ENCODE assay signal across 25 cellular contexts in genomic region chr7:30844916-30845315, GRCh38.
DNase-seq lines count a peak whose midpoint lies in the region; ATAC-seq and TF ChIP-seq lines count a peak whose summit lies in the region.
"Had no signal": no experiment of that assay in that cellular context is flagged by ENCODE, and none has a peak within 500 bp of the region (broad histone marks: within the 10 kb centered on the region; RNA-seq: fewer than 3 reads in every experiment).

No MANE protein-coding gene starts in this region.

- no peak overlapping the region for H3K9ac ChIP-seq in BLaER1 treated with 17β-estradiol and CSF1 and Interleukin-3, amounts not matched to agents 10 nM and 100 nM
- H3K9ac ChIP-seq in colonic mucosa (ENCODE audit: low read depth in 2 of 2, low read length in 2 of 2), result no peak overlapping the region
- H3K9ac ChIP-seq: neural progenitor cell, parathyroid adenoma had no signal

- no peak for TF ChIP-seq CTCF in gastroesophageal sphincter (IDR thresholded peaks at IDR 0.05)
- no peak for TF ChIP-seq CTCF in progenitor cell of endocrine pancreas (IDR thresholded peaks at IDR 0.05; ENCODE audit: unreplicated experiment)
- TF ChIP-seq CTCF in thyroid gland (IDR thresholded peaks at IDR 0.05), result no peak
- no peak for TF ChIP-seq CTCF in gastrocnemius medialis (IDR thresholded peaks at IDR 0.05 in 4 of 5, conservative IDR thresholded peaks at IDR 0.05 in 1 of 5)
- TF ChIP-seq CTCF in WERI-Rb-1 (IDR thresholded peaks at IDR 0.05; ENCODE audit: low read depth, low read length), result no peak
- no peak for TF ChIP-seq CTCF in colonic mucosa (IDR thresholded peaks at IDR 0.05)

- no peak overlapping the region for H3K27ac ChIP-seq in BLaER1 treated with 17β-estradiol and CSF1 and Interleukin-3, amounts not matched to agents 10 nM and 100 nM
- H3K27ac ChIP-seq in gastroesophageal sphincter, result peak overlapping the region; percentile 51 to 93 (median 92)
- H3K27ac ChIP-seq in thyroid gland, result peak overlapping the region; percentile 90 to 95 (median 92)
- peak overlapping the region in 2 of 4 donors; percentile 39 to 65 for H3K27ac ChIP-seq in gastrocnemius medialis
- no peak overlapping the region for H3K27ac ChIP-seq in WERI-Rb-1
- H3K27ac ChIP-seq in colonic mucosa, result no peak overlapping the region
- H3K27ac ChIP-seq: foreskin keratinocyte, neural progenitor cell had no signal

- H3K4me3 Mint-ChIP-seq in progenitor cell of endocrine pancreas (ENCODE audit: low read depth), result no peak overlapping the region
- H3K4me3 Mint-ChIP-seq: B cell; CD8-positive, alpha-beta memory T cell; central memory CD8-positive, alpha-beta T cell; endodermal cell; GM23338; neural progenitor cell had no signal

- no peaks in the 10 kb centered on the region for H3K9me3 ChIP-seq in BLaER1 treated with 17β-estradiol and CSF1 and Interleukin-3, amounts not matched to agents 10 nM and 100 nM (replicated peaks in 1 of 11)
- H3K9me3 ChIP-seq in gastroesophageal sphincter (no peaks in the 10 kb centered on the region), thyroid gland (no peaks in the 10 kb centered on the region), gastrocnemius medialis (no peaks in the 10 kb centered on the region), WERI-Rb-1 (ENCODE audit: severe bottlenecking) (no peaks in the 10 kb centered on the region), colonic mucosa (no peaks in the 10 kb centered on the region)

- H3K36me3 Mint-ChIP-seq in progenitor cell of endocrine pancreas (ENCODE audit: insufficient read depth), result peaks cover 2% of the 10 kb centered on the region
- H3K36me3 Mint-ChIP-seq: CD8-positive, alpha-beta memory T cell had no signal

- TF ChIP-seq POLR2A in gastroesophageal sphincter (IDR thresholded peaks at IDR 0.05) (no peak), thyroid gland (IDR thresholded peaks at IDR 0.05) (no peak), gastrocnemius medialis (IDR thresholded peaks at IDR 0.05) (no peak)

- H3K27me3 ChIP-seq in BLaER1 treated with 17β-estradiol and CSF1 and Interleukin-3, amounts not matched to agents 10 nM and 100 nM, result no peaks in the 10 kb centered on the region
- H3K27me3 ChIP-seq in gastroesophageal sphincter, result no peaks in the 10 kb centered on the region
- no peaks in the 10 kb centered on the region for H3K27me3 ChIP-seq in thyroid gland
- H3K27me3 ChIP-seq in gastrocnemius medialis, result no peaks in the 10 kb centered on the region
- no peaks in the 10 kb centered on the region for H3K27me3 ChIP-seq in WERI-Rb-1 (ENCODE audit: insufficient read depth, low read depth, severe bottlenecking)
- H3K27me3 ChIP-seq in colonic mucosa, result no peaks in the 10 kb centered on the region
- H3K27me3 ChIP-seq: foreskin keratinocyte, neural progenitor cell had no signal

- no peak for TF ChIP-seq EP300 in gastroesophageal sphincter (IDR thresholded peaks at IDR 0.05)

- H3K4me3 ChIP-seq in BLaER1 treated with 17β-estradiol and CSF1 and Interleukin-3, amounts not matched to agents 10 nM and 100 nM, result no peak overlapping the region
- H3K4me3 ChIP-seq in gastroesophageal sphincter, result no peak overlapping the region
- H3K4me3 ChIP-seq in thyroid gland (replicated peaks in 1 of 3), result no peak overlapping the region
- no peak overlapping the region for H3K4me3 ChIP-seq in gastrocnemius medialis
- H3K4me3 ChIP-seq in WERI-Rb-1 (ENCODE audit: low read depth, low read length), result no peak overlapping the region
- no peak overlapping the region for H3K4me3 ChIP-seq in colonic mucosa
- H3K4me3 ChIP-seq: GM23338, neural progenitor cell had no signal

- ATAC-seq in gastroesophageal sphincter (no peak), gastrocnemius medialis (no peak), HG03354 (IDR thresholded peaks at IDR 0.05; ENCODE audit: poor library complexity, severe bottlenecking, unreplicated experiment) (no peak)
- ATAC-seq: esophagus mucosa, GM23338 had no signal

- DNase-seq in progenitor cell of endocrine pancreas (ENCODE audit: low spot score, unreplicated experiment) (no peak), thyroid gland (no peak), gastrocnemius medialis (no peak), WERI-Rb-1 (no peak), colonic mucosa (no peak)
- DNase-seq: ACHN; activated CD4-positive, alpha-beta T cell treated with anti-CD3 and anti-CD28 coated beads for 48 hours; activated CD8-positive, alpha-beta memory T cell treated with anti-CD3 and anti-CD28 coated beads for 24 hours; CD8-positive, alpha-beta memory T cell; NCI-H1694; NCI-H2171; NCI-H82; stimulated activated CD4-positive, alpha-beta T cell treated with anti-CD3 and anti-CD28 coated beads, Interleukin-4, amount 100 ng/mL, for 24 hours; T-helper 9 cell had no signal

- in situ Hi-C loops in gastrocnemius medialis (cut with MboI; ENCODE audit: low sequenced_read_pairs in 4 of 4), result no loop called here

- H3K4me2 ChIP-seq in BLaER1 treated with 17β-estradiol and CSF1 and Interleukin-3, amounts not matched to agents 10 nM and 100 nM, result peak overlapping the region in 8 of 11 experiments; percentile 26 to 94 (median 48); a peak in 9 of 22 replicates
- H3K4me2 ChIP-seq: GM23338, neural progenitor cell had no signal

- intact Hi-C loops in thyroid gland (cut with DNase I), result no loop called here
- intact Hi-C loops in gastrocnemius medialis (cut with DNase I; ENCODE audit: low total_unique reads), result no loop called here
- intact Hi-C loops in colonic mucosa (cut with DNase I), result no loop called here

- 100% methylated on average over 2 of the region's 3 CpGs; no CpG with 5 or more reads in 1 of the 2 donors for WGBS in gastroesophageal sphincter (ENCODE audit: low coverage in 1 of 2), 2 donors
- WGBS in thyroid gland, 2 donors, result 87 to 94% methylated on average over 3 of the region's 3 CpGs

- H3K27ac Mint-ChIP-seq in progenitor cell of endocrine pancreas, result peak overlapping the region; percentile 52
- H3K27ac Mint-ChIP-seq: B cell; CD8-positive, alpha-beta memory T cell; endodermal cell; GM23338; neural progenitor cell had no signal

- H3K9me3 Mint-ChIP-seq in progenitor cell of endocrine pancreas (ENCODE audit: low read depth), result no peaks in the 10 kb centered on the region
- H3K9me3 Mint-ChIP-seq: CD8-positive, alpha-beta memory T cell; central memory CD8-positive, alpha-beta T cell; endodermal cell; GM23338; neural progenitor cell had no signal

- peaks cover 6% of the 10 kb centered on the region for H3K4me1 Mint-ChIP-seq in progenitor cell of endocrine pancreas (ENCODE audit: low read depth)
- H3K4me1 Mint-ChIP-seq: B cell; CD8-positive, alpha-beta memory T cell; central memory CD8-positive, alpha-beta T cell; neural progenitor cell had no signal

- H3K36me3 ChIP-seq in BLaER1 treated with 17β-estradiol and CSF1 and Interleukin-3, amounts not matched to agents 10 nM and 100 nM, result no peaks in the 10 kb centered on the region
- H3K36me3 ChIP-seq in gastroesophageal sphincter (peaks cover 0 to 17% of the 10 kb centered on the region in 2 donors), thyroid gland (no peaks in the 10 kb centered on the region), gastrocnemius medialis (no peaks in the 10 kb centered on the region), WERI-Rb-1 (no peaks in the 10 kb centered on the region), colonic mucosa (no peaks in the 10 kb centered on the region)
- H3K36me3 ChIP-seq: neural progenitor cell had no signal

- H3K4me1 ChIP-seq in BLaER1 treated with 17β-estradiol and CSF1 and Interleukin-3, amounts not matched to agents 10 nM and 100 nM, result peaks cover 19 to 74% (median 64%) of the 10 kb centered on the region in 10 experiments
- H3K4me1 ChIP-seq in gastroesophageal sphincter (peaks cover 14 to 90% (median 38%) of the 10 kb centered on the region in 3 donors), thyroid gland (peaks cover 57 to 87% of the 10 kb centered on the region in 2 donors), gastrocnemius medialis (peaks cover 0 to 10% of the 10 kb centered on the region in 2 donors), colonic mucosa (no peaks in the 10 kb centered on the region)
- H3K4me1 ChIP-seq: neural progenitor cell, parathyroid adenoma had no signal

- 0 out of 22 replicates have a peak, but pooled peaks cover 0 to 5% (median 0%) of the 10 kb centered on the region in 11 experiments for H4K20me1 ChIP-seq in BLaER1 treated with 17β-estradiol and CSF1 and Interleukin-3, amounts not matched to agents 10 nM and 100 nM

- H3K27me3 Mint-ChIP-seq in progenitor cell of endocrine pancreas, result no peaks in the 10 kb centered on the region
- H3K27me3 Mint-ChIP-seq: B cell; central memory CD8-positive, alpha-beta T cell had no signal

Comparison
In these comparisons a context has a peak if more than half of its experiments do, and no peak if none do; other contexts are left out.
1. H3K27ac ChIP-seq: peak in gastroesophageal sphincter (4 of 4) and thyroid gland (3 of 3); none in BLaER1 treated with 17β-estradiol and CSF1 and Interleukin-3, amounts not matched to agents 10 nM and 100 nM (0 of 11), WERI-Rb-1 (single experiment) and colonic mucosa (single experiment).